Comparison of ENCODE assay signal across 8 cellular contexts in genomic region chr1:91684599-91685196, GRCh38.
DNase-seq lines count a peak whose midpoint lies in the region; ATAC-seq lines count a peak whose summit lies in the region.

No MANE protein-coding gene starts in this region.

- intact Hi-C loops in sciatic nerve (cut with DNase I), result no loop called here

- ATAC-seq in GM18909 (IDR thresholded peaks at IDR 0.05; ENCODE audit: poor library complexity, unreplicated experiment) (peak; percentile 42), sciatic nerve (peak; percentile 66), HG03439 (IDR thresholded peaks at IDR 0.05; ENCODE audit: unreplicated experiment) (no peak), HG02840 (IDR thresholded peaks at IDR 0.05; ENCODE audit: low FRiP score, unreplicated experiment) (no peak)

- DNase-seq in RPMI7951 (ENCODE audit: low read depth) (peak; percentile 72), fibroblast of gingiva (ENCODE audit: low read depth) (peak; percentile 33), sciatic nerve (ENCODE audit: low spot score) (no peak), NCI-H2029 treated with DMSO at 0.1 percent for 48 hours (lab: John Stamatoyannopoulos, UW) (no peak), amygdala (lab: John Stamatoyannopoulos, UW) (no peak)

Comparison
In these comparisons a context has a peak if more than half of its experiments do, and no peak if none do; other contexts are left out.
1. ATAC-seq: peak in GM18909 (single experiment) and sciatic nerve (single experiment); none in HG03439 (single experiment) and HG02840 (single experiment).
2. DNase-seq: peak in RPMI7951 (single experiment) and fibroblast of gingiva (single experiment); none in sciatic nerve (single experiment), NCI-H2029 treated with DMSO at 0.1 percent for 48 hours (single experiment) and amygdala (0 of 56).